7 cellular contexts compared by ENCODE assay signal in genomic region chr3:187746479-187747335, GRCh38. TPM values are rescaled to one million over a fixed set of nuclear protein-coding genes. Genes with fewer than 3 reads are reported as not detected.
DNase-seq lines count a peak whose midpoint lies in the region; ATAC-seq and TF ChIP-seq lines count a peak whose summit lies in the region.

No MANE protein-coding gene starts in this region.

- H3K14ac ChIP-seq in neuronal stem cell (ENCODE audit: low read length) = no peak overlapping the region

- H3K18ac ChIP-seq in neuronal stem cell (ENCODE audit: low read length) = no peak overlapping the region

- no peaks in the 10 kb centered on the region for H3K79me1 ChIP-seq in neuronal stem cell (ENCODE audit: low read depth, low read length)

- no peak overlapping the region for H2BK120ac ChIP-seq in neuronal stem cell (ENCODE audit: low read depth, low read length)

- H3K9me3 Mint-ChIP-seq in T-helper 1 cell treated with Interleukin-12 subunit alpha and Interleukin-12 subunit beta and Interleukin-4 antibody, amounts not matched to agents 30 μg/mL and 1 μg/mL, for 36 hours = peaks cover under 1% of the 10 kb centered on the region

- peaks cover 17 to 76% (median 39%) of the 10 kb centered on the region in 3 donors for H3K4me1 ChIP-seq in esophagus squamous epithelium
- H3K4me1 ChIP-seq in neuronal stem cell (ENCODE audit: control insufficient read depth in 2 of 2, insufficient read depth in 1 of 2, low read depth in 1 of 2, low read length in 2 of 2) = peaks cover 11 to 22% of the 10 kb centered on the region in 2 donors
- H3K4me1 ChIP-seq in mucosa of descending colon (ENCODE audit: low read depth) = peaks cover 44% of the 10 kb centered on the region

- no peak overlapping the region for H2BK5ac ChIP-seq in neuronal stem cell (ENCODE audit: low read length)

- H3K9me3 ChIP-seq in esophagus squamous epithelium (no peaks in the 10 kb centered on the region), neuronal stem cell (replicated peaks in 1 of 2; ENCODE audit: control insufficient read depth in 2 of 2, insufficient read depth in 1 of 2, low read depth in 1 of 2, low read length in 2 of 2) (no peaks in the 10 kb centered on the region), mucosa of descending colon (no peaks in the 10 kb centered on the region)

- WGBS in esophagus squamous epithelium, 2 donors = 15 to 23% methylated on average over 11 of the region's 11 CpGs
- WGBS in neuronal stem cell (ENCODE audit: extremely low coverage in 2 of 2, insufficient read length in 2 of 2, insufficient replicate concordance in 1 of 2), 2 donors = no CpG with 5 or more reads among the region's 11 CpGs

- H3K4me3 ChIP-seq in H7 (ENCODE audit: insufficient read depth, low read depth, low read length) (no peak overlapping the region), esophagus squamous epithelium (peak overlapping the region; percentile 69 to 82 (median 74)), neuronal stem cell (ENCODE audit: low read length in 2 of 2) (peak overlapping the region in 1 of 2 donors; percentile 85), mucosa of descending colon (no peak overlapping the region)

- H3K4me2 ChIP-seq in neuronal stem cell (ENCODE audit: insufficient read depth, low read length, poor library complexity, severe bottlenecking) = no peak overlapping the region

- TF ChIP-seq POLR2A in esophagus squamous epithelium (IDR thresholded peaks at IDR 0.05) = no peak

- peak overlapping the region; percentile 96 to 99 (median 98) for H3K27ac ChIP-seq in esophagus squamous epithelium
- H3K27ac ChIP-seq in neuronal stem cell (replicated peaks; ENCODE audit: low read length) = peak overlapping the region; percentile 20

- H4K91ac ChIP-seq in neuronal stem cell (ENCODE audit: low read depth, low read length, poor library complexity) = no peak overlapping the region

- H3K23ac ChIP-seq in neuronal stem cell (ENCODE audit: low read depth, low read length, poor library complexity) = no peak overlapping the region

- peaks cover 53% of the 10 kb centered on the region for H3K4me1 Mint-ChIP-seq in T-helper 1 cell treated with Interleukin-12 subunit alpha and Interleukin-12 subunit beta and Interleukin-4 antibody, amounts not matched to agents 30 μg/mL and 1 μg/mL, for 36 hours (ENCODE audit: low read depth)

- intact Hi-C loops in esophagus squamous epithelium (cut with DNase I) (loop anchor here (10.0 kb wide), 1 partner anchor 308 kb away; no protein-coding TSS in a partner anchor), mucosa of descending colon (cut with DNase I, micrococcal nuclease) (loop anchor here (10.0 kb wide), 4 partner anchors 408 to 1398 kb away; partner anchors contain the start of gene LPP (in 1 of the 2))

- H3K27me3 ChIP-seq in H7 (ENCODE audit: control insufficient read depth, insufficient read depth, low read length) = peaks cover 19% of the 10 kb centered on the region
- no peaks in the 10 kb centered on the region for H3K27me3 ChIP-seq in esophagus squamous epithelium
- no peaks in the 10 kb centered on the region for H3K27me3 ChIP-seq in neuronal stem cell (ENCODE audit: control insufficient read depth in 3 of 3, insufficient read depth in 3 of 3, low read depth in 1 of 3, low read length in 3 of 3)

- H3K4me3 Mint-ChIP-seq in T-helper 1 cell treated with Interleukin-12 subunit alpha and Interleukin-12 subunit beta and Interleukin-4 antibody, amounts not matched to agents 30 μg/mL and 1 μg/mL, for 36 hours = peak overlapping the region; percentile 95

- ATAC-seq in mucosa of descending colon = no peak
- ATAC-seq in HG02610 (IDR thresholded peaks at IDR 0.05; ENCODE audit: unreplicated experiment) = no peak

- H4K8ac ChIP-seq in neuronal stem cell (ENCODE audit: low read depth, low read length) = no peak overlapping the region

- H2BK15ac ChIP-seq in neuronal stem cell (ENCODE audit: low read length) = no peak overlapping the region

- H2BK12ac ChIP-seq in neuronal stem cell (ENCODE audit: low read length) = no peak overlapping the region

- H3K4ac ChIP-seq in neuronal stem cell (ENCODE audit: low read length) = no peak overlapping the region

- peak overlapping the region; percentile 100 for H3K27ac Mint-ChIP-seq in T-helper 1 cell treated with Interleukin-12 subunit alpha and Interleukin-12 subunit beta and Interleukin-4 antibody, amounts not matched to agents 30 μg/mL and 1 μg/mL, for 36 hours

- peak; percentile 28 for DNase-seq in H7
- no peak for DNase-seq in esophagus squamous epithelium (lab: John Stamatoyannopoulos, UW)
- no peak for DNase-seq in neuronal stem cell (ENCODE audit: low spot score)
- DNase-seq in iPS-NIHi7 (ENCODE audit: extremely low spot score) = no peak
- DNase-seq in mucosa of descending colon = no peak

- TF ChIP-seq CTCF in esophagus squamous epithelium (IDR thresholded peaks at IDR 0.05) (no peak), mucosa of descending colon (IDR thresholded peaks at IDR 0.05) (no peak)

- H2AK5ac ChIP-seq in neuronal stem cell (ENCODE audit: low read depth, low read length) = no peak overlapping the region

- H3K36me3 ChIP-seq in H7 (replicated peaks; ENCODE audit: control insufficient read depth, insufficient read depth, low read length) (no peaks in the 10 kb centered on the region), esophagus squamous epithelium (no peaks in the 10 kb centered on the region), neuronal stem cell (replicated peaks in 1 of 2; ENCODE audit: control insufficient read depth in 2 of 2, insufficient read depth in 2 of 2, low read length in 2 of 2) (no peaks in the 10 kb centered on the region), mucosa of descending colon (ENCODE audit: low read depth) (no peaks in the 10 kb centered on the region)

- H3K27me3 Mint-ChIP-seq in T-helper 1 cell treated with Interleukin-12 subunit alpha and Interleukin-12 subunit beta and Interleukin-4 antibody, amounts not matched to agents 30 μg/mL and 1 μg/mL, for 36 hours (ENCODE audit: low read depth) = no peaks in the 10 kb centered on the region

- H3K36me3 Mint-ChIP-seq in T-helper 1 cell treated with Interleukin-12 subunit alpha and Interleukin-12 subunit beta and Interleukin-4 antibody, amounts not matched to agents 30 μg/mL and 1 μg/mL, for 36 hours (ENCODE audit: low read depth) = peaks cover 13% of the 10 kb centered on the region

- no peak overlapping the region for H3K9ac ChIP-seq in neuronal stem cell (ENCODE audit: low read depth, low read length, poor library complexity)

- H2AFZ ChIP-seq in neuronal stem cell (ENCODE audit: low read length) = peak overlapping the region; percentile 62

RNA-seq across cellular contexts. Expression of gene BCL6, which starts 1.4 kb away (rescaled TPM):
- 2.8 and 6.8 TPM in 2 replicates for total RNA-seq in H7 (2014; rRNA removed; shearing (Covaris generic))
- 10 to 100 TPM; 30.8 to 94.4 (median 42.6) TPM for total RNA-seq in esophagus squamous epithelium
- 12.1 TPM for polyA plus RNA-seq in neuronal stem cell (2013, experiment 1 of 2)
- polyA plus RNA-seq in neuronal stem cell (2013, experiment 2 of 2) = 12.1 TPM
- 100 to 1,000 TPM in 1 of 3 donors, 10 to 100 TPM in 2; 10.9 to 133 (median 23.8) TPM for total RNA-seq in mucosa of descending colon

RNA-seq across cellular contexts. Expression of gene RTP2, which starts 44.4 kb away (rescaled TPM):
- total RNA-seq in H7 (2014; rRNA removed; shearing (Covaris generic)) = not detected in 2 replicates
- total RNA-seq in esophagus squamous epithelium (not detected), mucosa of descending colon (not detected)
- not detected for polyA plus RNA-seq in neuronal stem cell (2013, experiment 1 of 2)
- not detected for polyA plus RNA-seq in neuronal stem cell (2013, experiment 2 of 2)

Comparison
In these comparisons a context has a peak if more than half of its experiments do, and no peak if none do; other contexts are left out.
1. H3K4me3 ChIP-seq: peak in esophagus squamous epithelium (4 of 4); none in H7 (single experiment) and mucosa of descending colon (single experiment).